ENCODE assay signal across 1 cellular context in the genomic region with DNA sequence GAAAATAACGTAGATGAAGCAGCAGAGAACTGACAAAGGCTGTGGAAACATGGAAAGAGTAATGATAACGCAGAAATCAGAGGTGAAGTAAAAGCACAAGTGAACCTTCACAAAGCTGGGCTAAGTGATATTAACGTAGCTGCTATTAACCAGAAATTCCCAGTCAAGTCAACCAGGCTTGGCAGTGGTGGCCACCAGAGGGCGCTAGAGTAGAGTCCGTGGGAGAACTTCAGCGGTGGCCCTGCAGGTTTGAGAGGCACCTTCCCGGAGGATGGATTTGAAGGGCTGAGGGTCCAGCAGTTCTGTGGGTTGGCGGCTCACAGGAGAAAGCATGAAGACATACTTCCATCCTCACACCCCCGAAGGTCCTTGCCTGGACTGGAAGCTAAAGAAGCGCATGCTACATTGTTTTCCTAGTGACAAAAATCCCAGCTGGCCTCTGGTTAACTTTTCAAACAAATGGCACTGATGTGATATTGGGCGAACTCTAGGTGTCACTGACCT.
TF ChIP-seq lines count a peak whose summit lies in the region.

No MANE protein-coding gene starts in this region.

TF ChIP-seq in HepG2, 621 proteins besides CTCF, POLR2A, EP300 and RAD21 (continued from another document and continues in another):
- no peak for TF ChIP-seq PTBP1 (IDR thresholded peaks at IDR 0.05; ENCODE audit: low read depth, low read length, poor library complexity, severe bottlenecking)
- TF ChIP-seq ETV6 (CRISPR knock-in tag; conservative IDR thresholded peaks at IDR 0.05) = no peak
- TF ChIP-seq FOXO1 (CRISPR knock-in tag; IDR thresholded peaks at IDR 0.05) = peak; percentile 52; the same call in 1 of the 2 replicates
- TF ChIP-seq ZKSCAN8 (CRISPR knock-in tag; IDR thresholded peaks at IDR 0.05; ENCODE audit: borderline replicate concordance) = 0 out of 2 replicates have a peak, but pooled peaks have one; percentile 37
- TF ChIP-seq ZNF44 (CRISPR knock-in tag; IDR thresholded peaks at IDR 0.05) = peak; percentile 76; the same call in 1 of the 2 replicates
- no peak for TF ChIP-seq ZNF776 (CRISPR knock-in tag; IDR thresholded peaks at IDR 0.05)
- TF ChIP-seq ZNF607 (CRISPR knock-in tag; IDR thresholded peaks at IDR 0.05; ENCODE audit: borderline replicate concordance) = no peak
- 0 out of 2 replicates have a peak, but pooled peaks have one; percentile 40 for TF ChIP-seq ZSCAN9 (CRISPR knock-in tag; IDR thresholded peaks at IDR 0.05; ENCODE audit: borderline replicate concordance)
- peak; percentile 94 for TF ChIP-seq STAG1 (CRISPR knock-in tag; IDR thresholded peaks at IDR 0.05)
- TF ChIP-seq HNRNPH1 (optimal IDR thresholded peaks at IDR 0.05; ENCODE audit: low read depth, low read length) = no peak
- TF ChIP-seq YEATS4 (CRISPR knock-in tag; IDR thresholded peaks at IDR 0.05; ENCODE audit: borderline replicate concordance) = no peak
- TF ChIP-seq MATR3 (CRISPR knock-in tag; IDR thresholded peaks at IDR 0.05) = no peak
- TF ChIP-seq NR3C1 (CRISPR knock-in tag; IDR thresholded peaks at IDR 0.05) = no peak
- 0 out of 2 replicates have a peak, but pooled peaks have one; percentile 28 for TF ChIP-seq PPARG (CRISPR knock-in tag; conservative IDR thresholded peaks at IDR 0.05)
- peak; percentile 57; the same call in 1 of the 2 replicates for TF ChIP-seq MED1 (CRISPR knock-in tag; IDR thresholded peaks at IDR 0.05)
- no peak for TF ChIP-seq ATRX (CRISPR knock-in tag; IDR thresholded peaks at IDR 0.05; ENCODE audit: borderline replicate concordance)
- TF ChIP-seq HES4 (CRISPR knock-in tag; IDR thresholded peaks at IDR 0.05; ENCODE audit: borderline replicate concordance) = no peak
- 0 out of 2 replicates have a peak, but pooled peaks have one; percentile 35 for TF ChIP-seq ZNF329 (CRISPR knock-in tag; IDR thresholded peaks at IDR 0.05; ENCODE audit: low read depth)
- TF ChIP-seq KMT2A (CRISPR knock-in tag; IDR thresholded peaks at IDR 0.05) = no peak
- TF ChIP-seq ZNF331 (CRISPR knock-in tag; IDR thresholded peaks at IDR 0.05) = peak; percentile 54; the same call in 1 of the 2 replicates
- TF ChIP-seq THYN1 (CRISPR knock-in tag; IDR thresholded peaks at IDR 0.05; ENCODE audit: borderline replicate concordance, low read depth) = no peak
- TF ChIP-seq SMAD9 (CRISPR knock-in tag; IDR thresholded peaks at IDR 0.05) = no peak
- TF ChIP-seq, protein P1, sequence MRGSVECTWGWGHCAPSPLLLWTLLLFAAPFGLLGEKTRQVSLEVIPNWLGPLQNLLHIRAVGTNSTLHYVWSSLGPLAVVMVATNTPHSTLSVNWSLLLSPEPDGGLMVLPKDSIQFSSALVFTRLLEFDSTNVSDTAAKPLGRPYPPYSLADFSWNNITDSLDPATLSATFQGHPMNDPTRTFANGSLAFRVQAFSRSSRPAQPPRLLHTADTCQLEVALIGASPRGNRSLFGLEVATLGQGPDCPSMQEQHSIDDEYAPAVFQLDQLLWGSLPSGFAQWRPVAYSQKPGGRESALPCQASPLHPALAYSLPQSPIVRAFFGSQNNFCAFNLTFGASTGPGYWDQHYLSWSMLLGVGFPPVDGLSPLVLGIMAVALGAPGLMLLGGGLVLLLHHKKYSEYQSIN (CRISPR knock-in tag; IDR thresholded peaks at IDR 0.05; ENCODE audit: borderline replicate concordance) = no peak
- TF ChIP-seq NR2F6 (IDR thresholded peaks at IDR 0.05) = no peak
- TF ChIP-seq NR2F6 (CRISPR knock-in tag; IDR thresholded peaks at IDR 0.05) = no peak
- TF ChIP-seq FOXA1 (IDR thresholded peaks at IDR 0.05) = no peak
- TF ChIP-seq FOXA1 (CRISPR knock-in tag; IDR thresholded peaks at IDR 0.05) = 0 out of 2 replicates have a peak, but pooled peaks have one; percentile 8
- TF ChIP-seq ZSCAN25 (CRISPR knock-in tag; IDR thresholded peaks at IDR 0.05) = no peak
- TF ChIP-seq BORCS8-MEF2B (CRISPR knock-in tag; IDR thresholded peaks at IDR 0.05) = no peak; the same call in none of the 2 replicates
- 0 out of 2 replicates have a peak, but pooled peaks have one; percentile 41 for TF ChIP-seq POGZ (CRISPR knock-in tag; IDR thresholded peaks at IDR 0.05)
- no peak for TF ChIP-seq ATF1 (CRISPR knock-in tag; IDR thresholded peaks at IDR 0.05)
- TF ChIP-seq, protein P2, sequence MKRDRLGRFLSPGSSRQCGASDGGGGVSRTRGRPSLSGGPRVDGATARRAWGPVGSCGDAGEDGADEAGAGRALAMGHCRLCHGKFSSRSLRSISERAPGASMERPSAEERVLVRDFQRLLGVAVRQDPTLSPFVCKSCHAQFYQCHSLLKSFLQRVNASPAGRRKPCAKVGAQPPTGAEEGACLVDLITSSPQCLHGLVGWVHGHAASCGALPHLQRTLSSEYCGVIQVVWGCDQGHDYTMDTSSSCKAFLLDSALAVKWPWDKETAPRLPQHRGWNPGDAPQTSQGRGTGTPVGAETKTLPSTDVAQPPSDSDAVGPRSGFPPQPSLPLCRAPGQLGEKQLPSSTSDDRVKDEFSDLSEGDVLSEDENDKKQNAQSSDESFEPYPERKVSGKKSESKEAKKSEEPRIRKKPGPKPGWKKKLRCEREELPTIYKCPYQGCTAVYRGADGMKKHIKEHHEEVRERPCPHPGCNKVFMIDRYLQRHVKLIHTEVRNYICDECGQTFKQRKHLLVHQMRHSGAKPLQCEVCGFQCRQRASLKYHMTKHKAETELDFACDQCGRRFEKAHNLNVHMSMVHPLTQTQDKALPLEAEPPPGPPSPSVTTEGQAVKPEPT (CRISPR knock-in tag; IDR thresholded peaks at IDR 0.05; ENCODE audit: low read depth) = 0 out of 2 replicates have a peak, but pooled peaks have one; percentile 2
- TF ChIP-seq, protein P3, sequence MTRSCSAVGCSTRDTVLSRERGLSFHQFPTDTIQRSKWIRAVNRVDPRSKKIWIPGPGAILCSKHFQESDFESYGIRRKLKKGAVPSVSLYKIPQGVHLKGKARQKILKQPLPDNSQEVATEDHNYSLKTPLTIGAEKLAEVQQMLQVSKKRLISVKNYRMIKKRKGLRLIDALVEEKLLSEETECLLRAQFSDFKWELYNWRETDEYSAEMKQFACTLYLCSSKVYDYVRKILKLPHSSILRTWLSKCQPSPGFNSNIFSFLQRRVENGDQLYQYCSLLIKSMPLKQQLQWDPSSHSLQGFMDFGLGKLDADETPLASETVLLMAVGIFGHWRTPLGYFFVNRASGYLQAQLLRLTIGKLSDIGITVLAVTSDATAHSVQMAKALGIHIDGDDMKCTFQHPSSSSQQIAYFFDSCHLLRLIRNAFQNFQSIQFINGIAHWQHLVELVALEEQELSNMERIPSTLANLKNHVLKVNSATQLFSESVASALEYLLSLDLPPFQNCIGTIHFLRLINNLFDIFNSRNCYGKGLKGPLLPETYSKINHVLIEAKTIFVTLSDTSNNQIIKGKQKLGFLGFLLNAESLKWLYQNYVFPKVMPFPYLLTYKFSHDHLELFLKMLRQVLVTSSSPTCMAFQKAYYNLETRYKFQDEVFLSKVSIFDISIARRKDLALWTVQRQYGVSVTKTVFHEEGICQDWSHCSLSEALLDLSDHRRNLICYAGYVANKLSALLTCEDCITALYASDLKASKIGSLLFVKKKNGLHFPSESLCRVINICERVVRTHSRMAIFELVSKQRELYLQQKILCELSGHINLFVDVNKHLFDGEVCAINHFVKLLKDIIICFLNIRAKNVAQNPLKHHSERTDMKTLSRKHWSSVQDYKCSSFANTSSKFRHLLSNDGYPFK (CRISPR knock-in tag; IDR thresholded peaks at IDR 0.05; ENCODE audit: borderline replicate concordance) = no peak
- no peak for TF ChIP-seq ATF7 (IDR thresholded peaks at IDR 0.05)
- 0 out of 2 replicates have a peak, but pooled peaks have one; percentile 4 for TF ChIP-seq ATF7 (CRISPR knock-in tag; IDR thresholded peaks at IDR 0.05)
- no peak for TF ChIP-seq XBP1 (CRISPR knock-in tag; IDR thresholded peaks at IDR 0.05)
- no peak for TF ChIP-seq ZNF292 (CRISPR knock-in tag; IDR thresholded peaks at IDR 0.05; ENCODE audit: borderline replicate concordance, low read depth)
- peak; percentile 48; the same call in 1 of the 2 replicates for TF ChIP-seq ELF3 (CRISPR knock-in tag; IDR thresholded peaks at IDR 0.05)
- no peak for TF ChIP-seq ETV5 (CRISPR knock-in tag; IDR thresholded peaks at IDR 0.05; ENCODE audit: borderline replicate concordance)
- TF ChIP-seq TEAD3 (CRISPR knock-in tag; optimal IDR thresholded peaks at IDR 0.05; ENCODE audit: borderline replicate concordance) = peak; percentile 38
- TF ChIP-seq, protein P4, sequence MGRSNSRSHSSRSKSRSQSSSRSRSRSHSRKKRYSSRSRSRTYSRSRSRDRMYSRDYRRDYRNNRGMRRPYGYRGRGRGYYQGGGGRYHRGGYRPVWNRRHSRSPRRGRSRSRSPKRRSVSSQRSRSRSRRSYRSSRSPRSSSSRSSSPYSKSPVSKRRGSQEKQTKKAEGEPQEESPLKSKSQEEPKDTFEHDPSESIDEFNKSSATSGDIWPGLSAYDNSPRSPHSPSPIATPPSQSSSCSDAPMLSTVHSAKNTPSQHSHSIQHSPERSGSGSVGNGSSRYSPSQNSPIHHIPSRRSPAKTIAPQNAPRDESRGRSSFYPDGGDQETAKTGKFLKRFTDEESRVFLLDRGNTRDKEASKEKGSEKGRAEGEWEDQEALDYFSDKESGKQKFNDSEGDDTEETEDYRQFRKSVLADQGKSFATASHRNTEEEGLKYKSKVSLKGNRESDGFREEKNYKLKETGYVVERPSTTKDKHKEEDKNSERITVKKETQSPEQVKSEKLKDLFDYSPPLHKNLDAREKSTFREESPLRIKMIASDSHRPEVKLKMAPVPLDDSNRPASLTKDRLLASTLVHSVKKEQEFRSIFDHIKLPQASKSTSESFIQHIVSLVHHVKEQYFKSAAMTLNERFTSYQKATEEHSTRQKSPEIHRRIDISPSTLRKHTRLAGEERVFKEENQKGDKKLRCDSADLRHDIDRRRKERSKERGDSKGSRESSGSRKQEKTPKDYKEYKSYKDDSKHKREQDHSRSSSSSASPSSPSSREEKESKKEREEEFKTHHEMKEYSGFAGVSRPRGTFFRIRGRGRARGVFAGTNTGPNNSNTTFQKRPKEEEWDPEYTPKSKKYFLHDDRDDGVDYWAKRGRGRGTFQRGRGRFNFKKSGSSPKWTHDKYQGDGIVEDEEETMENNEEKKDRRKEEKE (IDR thresholded peaks at IDR 0.05) = no peak
- TF ChIP-seq SMAD3 (CRISPR knock-in tag; IDR thresholded peaks at IDR 0.05) = peak; percentile 82
- TF ChIP-seq SIN3B (IDR thresholded peaks at IDR 0.05; ENCODE audit: low read length) = no peak
- no peak for TF ChIP-seq JUN (CRISPR knock-in tag; IDR thresholded peaks at IDR 0.05)
- TF ChIP-seq PAF1 (CRISPR knock-in tag; IDR thresholded peaks at IDR 0.05) = no peak
- TF ChIP-seq TGIF2 (CRISPR knock-in tag; IDR thresholded peaks at IDR 0.05) = 0 out of 2 replicates have a peak, but pooled peaks have one; percentile 37
- TF ChIP-seq KDM5A (IDR thresholded peaks at IDR 0.05; ENCODE audit: borderline replicate concordance, low read length) = no peak
- no peak for TF ChIP-seq ZNF17 (CRISPR knock-in tag; IDR thresholded peaks at IDR 0.05)
- TF ChIP-seq ZNF224 (CRISPR knock-in tag; IDR thresholded peaks at IDR 0.05) = 0 out of 2 replicates have a peak, but pooled peaks have one; percentile 57
- TF ChIP-seq ISL2 (CRISPR knock-in tag; IDR thresholded peaks at IDR 0.05) = peak; percentile 42; the same call in 1 of the 2 replicates
- 0 out of 2 replicates have a peak, but pooled peaks have one; percentile 19 for TF ChIP-seq MIER2 (CRISPR knock-in tag; IDR thresholded peaks at IDR 0.05)
- TF ChIP-seq, protein P5, sequence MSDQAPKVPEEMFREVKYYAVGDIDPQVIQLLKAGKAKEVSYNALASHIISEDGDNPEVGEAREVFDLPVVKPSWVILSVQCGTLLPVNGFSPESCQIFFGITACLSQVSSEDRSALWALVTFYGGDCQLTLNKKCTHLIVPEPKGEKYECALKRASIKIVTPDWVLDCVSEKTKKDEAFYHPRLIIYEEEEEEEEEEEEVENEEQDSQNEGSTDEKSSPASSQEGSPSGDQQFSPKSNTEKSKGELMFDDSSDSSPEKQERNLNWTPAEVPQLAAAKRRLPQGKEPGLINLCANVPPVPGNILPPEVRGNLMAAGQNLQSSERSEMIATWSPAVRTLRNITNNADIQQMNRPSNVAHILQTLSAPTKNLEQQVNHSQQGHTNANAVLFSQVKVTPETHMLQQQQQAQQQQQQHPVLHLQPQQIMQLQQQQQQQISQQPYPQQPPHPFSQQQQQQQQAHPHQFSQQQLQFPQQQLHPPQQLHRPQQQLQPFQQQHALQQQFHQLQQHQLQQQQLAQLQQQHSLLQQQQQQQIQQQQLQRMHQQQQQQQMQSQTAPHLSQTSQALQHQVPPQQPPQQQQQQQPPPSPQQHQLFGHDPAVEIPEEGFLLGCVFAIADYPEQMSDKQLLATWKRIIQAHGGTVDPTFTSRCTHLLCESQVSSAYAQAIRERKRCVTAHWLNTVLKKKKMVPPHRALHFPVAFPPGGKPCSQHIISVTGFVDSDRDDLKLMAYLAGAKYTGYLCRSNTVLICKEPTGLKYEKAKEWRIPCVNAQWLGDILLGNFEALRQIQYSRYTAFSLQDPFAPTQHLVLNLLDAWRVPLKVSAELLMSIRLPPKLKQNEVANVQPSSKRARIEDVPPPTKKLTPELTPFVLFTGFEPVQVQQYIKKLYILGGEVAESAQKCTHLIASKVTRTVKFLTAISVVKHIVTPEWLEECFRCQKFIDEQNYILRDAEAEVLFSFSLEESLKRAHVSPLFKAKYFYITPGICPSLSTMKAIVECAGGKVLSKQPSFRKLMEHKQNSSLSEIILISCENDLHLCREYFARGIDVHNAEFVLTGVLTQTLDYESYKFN (CRISPR knock-in tag; conservative IDR thresholded peaks at IDR 0.05) = 0 out of 2 replicates have a peak, but pooled peaks have one; percentile 28
- TF ChIP-seq, protein P6, sequence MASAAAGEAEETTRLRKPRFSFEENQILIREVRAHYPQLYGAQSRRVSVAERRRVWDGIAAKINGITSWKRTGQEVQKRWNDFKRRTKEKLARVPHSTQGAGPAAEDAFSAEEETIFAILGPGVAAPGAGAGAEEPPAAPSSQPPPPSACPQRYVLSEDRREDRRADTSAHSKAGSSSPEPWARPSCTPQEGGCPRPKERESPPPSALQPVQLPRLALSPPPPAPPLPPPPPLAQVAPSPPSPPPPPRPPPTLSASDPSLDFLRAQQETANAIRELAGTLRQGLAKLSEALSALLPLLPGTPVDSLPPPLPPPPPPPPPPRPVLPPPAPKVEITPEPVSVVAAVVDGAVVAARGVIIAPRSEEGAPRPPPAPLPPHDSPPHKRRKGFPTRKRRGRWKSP (CRISPR knock-in tag; IDR thresholded peaks at IDR 0.05) = 0 out of 2 replicates have a peak, but pooled peaks have one; percentile 57
- TF ChIP-seq ZNF180 (CRISPR knock-in tag; IDR thresholded peaks at IDR 0.05; ENCODE audit: borderline replicate concordance, low read depth) = no peak
- TF ChIP-seq ZNF792 (CRISPR knock-in tag; IDR thresholded peaks at IDR 0.05) = 0 out of 2 replicates have a peak, but pooled peaks have one; percentile 25
- TF ChIP-seq TARDBP (CRISPR knock-in tag; IDR thresholded peaks at IDR 0.05) = peak; percentile 73
- TF ChIP-seq SALL1 (CRISPR knock-in tag; IDR thresholded peaks at IDR 0.05) = peak; percentile 44; the same call in 1 of the 2 replicates
- no peak for TF ChIP-seq ZNF768 (CRISPR knock-in tag; IDR thresholded peaks at IDR 0.05)
- TF ChIP-seq RCOR2 (CRISPR knock-in tag; IDR thresholded peaks at IDR 0.05) = no peak
- no peak for TF ChIP-seq ZNF451 (CRISPR knock-in tag; IDR thresholded peaks at IDR 0.05)
